In genomic region chr9:88872171-88872946, GRCh38 we compare ENCODE assay signal across 27 cellular contexts.
DNase-seq lines count a peak whose midpoint lies in the region; ATAC-seq and TF ChIP-seq lines count a peak whose summit lies in the region.
"Had no signal": no experiment of that assay in that cellular context is flagged by ENCODE, and none has a peak within 500 bp of the region (broad histone marks: within the 10 kb centered on the region; RNA-seq: fewer than 3 reads in every experiment).

No MANE protein-coding gene starts in this region.

- peaks cover 5% of the 10 kb centered on the region for H3K9me3 ChIP-seq in endodermal cell (ENCODE audit: control insufficient read depth, low read length)
- peaks cover 0 to 9% of the 10 kb centered on the region in 2 donors for H3K9me3 ChIP-seq in right atrium auricular region
- H3K9me3 ChIP-seq in osteoblast (ENCODE audit: low read depth, low read length): no peaks in the 10 kb centered on the region
- no peaks in the 10 kb centered on the region for H3K9me3 ChIP-seq in esophagus muscularis mucosa
- H3K9me3 ChIP-seq: vagina had no signal

- CTCF ChIA-PET in activated CD8-positive, alpha-beta memory T cell treated with anti-CD3 and anti-CD28 coated beads, Interleukin-2, amount 10 ng/mL, durations not matched to agents 7 days and 5 days (lab: Charles Lee): no interaction called here

- H3K79me2 ChIP-seq in osteoblast (ENCODE audit: insufficient read depth, low read length): no peaks in the 10 kb centered on the region

- H3K4me1 ChIP-seq in endodermal cell (ENCODE audit: control insufficient read depth, insufficient read depth, low read length) (no peaks in the 10 kb centered on the region), right atrium auricular region (peaks cover 0 to 23% of the 10 kb centered on the region in 2 donors), osteoblast (ENCODE audit: insufficient read depth, low read length) (no peaks in the 10 kb centered on the region), esophagus muscularis mucosa (peaks cover 8 to 16% (median 14%) of the 10 kb centered on the region in 4 donors)
- H3K4me1 ChIP-seq: BLaER1 treated with 17β-estradiol and CSF1 and Interleukin-3, amounts not matched to agents 10 nM and 100 nM had no signal

- H3K9ac ChIP-seq in endodermal cell (ENCODE audit: extremely low read depth, low read length, poor library complexity, severe bottlenecking): no peak overlapping the region
- H3K9ac ChIP-seq: BLaER1 treated with 17β-estradiol and CSF1 and Interleukin-3, amounts not matched to agents 10 nM and 100 nM had no signal

- H3K27me3 Mint-ChIP-seq in endodermal cell (ENCODE audit: insufficient read depth): no peaks in the 10 kb centered on the region
- peaks cover 13% of the 10 kb centered on the region for H3K27me3 Mint-ChIP-seq in activated CD8-positive, alpha-beta memory T cell treated with anti-CD3 and anti-CD28 coated beads, Interleukin-2, amount 10 ng/mL, durations not matched to agents 7 days and 5 days

- H3K9me3 Mint-ChIP-seq in endodermal cell: peaks cover 12% of the 10 kb centered on the region
- H3K9me3 Mint-ChIP-seq in activated CD8-positive, alpha-beta memory T cell treated with anti-CD3 and anti-CD28 coated beads, Interleukin-2, amount 10 ng/mL, durations not matched to agents 7 days and 5 days (ENCODE audit: low read depth): peaks cover 3% of the 10 kb centered on the region

- ATAC-seq in activated CD8-positive, alpha-beta memory T cell treated with anti-CD3 and anti-CD28 coated beads, Interleukin-2, amount 10 ng/mL, durations not matched to agents 7 days and 5 days: no peak
- no peak for ATAC-seq in HG02884 (IDR thresholded peaks at IDR 0.05; ENCODE audit: unreplicated experiment)
- ATAC-seq: stimulated activated naive B cell treated with anti-CD40 and anti-IgM and Interleukin-4, amounts not matched to agents 10 μg/mL and 1 μg/mL and 100 μg/mL, for 72 hours had no signal

- TF ChIP-seq CTCF in endodermal cell (conservative IDR thresholded peaks at IDR 0.05): no peak
- TF ChIP-seq CTCF in right atrium auricular region (IDR thresholded peaks at IDR 0.05): no peak
- TF ChIP-seq CTCF in osteoblast (IDR thresholded peaks at IDR 0.05; ENCODE audit: extremely low read depth, low read depth, low read length): no peak
- TF ChIP-seq CTCF in esophagus muscularis mucosa (IDR thresholded peaks at IDR 0.05): no peak

- H3K27me3 ChIP-seq in endodermal cell (ENCODE audit: control insufficient read depth, insufficient read depth, low read length, poor library complexity, severe bottlenecking) (no peaks in the 10 kb centered on the region), right atrium auricular region (no peaks in the 10 kb centered on the region), osteoblast (ENCODE audit: insufficient read depth, low read length) (peaks cover under 1% of the 10 kb centered on the region), esophagus muscularis mucosa (no peaks in the 10 kb centered on the region)
- H3K27me3 ChIP-seq: vagina had no signal

- no peak overlapping the region for H3K27ac Mint-ChIP-seq in endodermal cell
- no peak overlapping the region for H3K27ac Mint-ChIP-seq in activated CD8-positive, alpha-beta memory T cell treated with anti-CD3 and anti-CD28 coated beads, Interleukin-2, amount 10 ng/mL, durations not matched to agents 7 days and 5 days
- H3K27ac Mint-ChIP-seq: stimulated activated naive B cell treated with anti-CD40 and anti-IgM and Interleukin-4, amounts not matched to agents 10 μg/mL and 1 μg/mL and 100 μg/mL, for 72 hours had no signal

- peaks cover 3% of the 10 kb centered on the region for H3K36me3 Mint-ChIP-seq in endodermal cell (ENCODE audit: low read depth)
- no peaks in the 10 kb centered on the region for H3K36me3 Mint-ChIP-seq in activated CD8-positive, alpha-beta memory T cell treated with anti-CD3 and anti-CD28 coated beads, Interleukin-2, amount 10 ng/mL, durations not matched to agents 7 days and 5 days

- no peak overlapping the region for H3K4me3 ChIP-seq in endodermal cell (ENCODE audit: low read length)
- H3K4me3 ChIP-seq in right atrium auricular region: no peak overlapping the region
- no peak overlapping the region for H3K4me3 ChIP-seq in osteoblast (ENCODE audit: insufficient read depth, low read length)
- H3K4me3 ChIP-seq in esophagus muscularis mucosa: no peak overlapping the region
- H3K4me3 ChIP-seq: BLaER1 treated with 17β-estradiol and CSF1 and Interleukin-3, amounts not matched to agents 10 nM and 100 nM; SK-N-MC; vagina had no signal

- H2AFZ ChIP-seq in osteoblast (ENCODE audit: low read length): no peak overlapping the region

- H3K4me3 Mint-ChIP-seq in endodermal cell: no peak overlapping the region
- no peak overlapping the region for H3K4me3 Mint-ChIP-seq in activated CD8-positive, alpha-beta memory T cell treated with anti-CD3 and anti-CD28 coated beads, Interleukin-2, amount 10 ng/mL, durations not matched to agents 7 days and 5 days
- H3K4me3 Mint-ChIP-seq: central memory CD8-positive, alpha-beta T cell; stimulated activated naive B cell treated with anti-CD40 and anti-IgM and Interleukin-4, amounts not matched to agents 10 μg/mL and 1 μg/mL and 100 μg/mL, for 72 hours had no signal

- no peak for TF ChIP-seq EP300 in esophagus muscularis mucosa (IDR thresholded peaks at IDR 0.05)

- no peaks in the 10 kb centered on the region for H3K36me3 ChIP-seq in endodermal cell (ENCODE audit: control insufficient read depth, insufficient read depth, low read length)
- H3K36me3 ChIP-seq in right atrium auricular region: no peaks in the 10 kb centered on the region
- H3K36me3 ChIP-seq in osteoblast (ENCODE audit: insufficient read depth, low read length): no peaks in the 10 kb centered on the region
- no peaks in the 10 kb centered on the region for H3K36me3 ChIP-seq in esophagus muscularis mucosa
- H3K36me3 ChIP-seq: BLaER1 treated with 17β-estradiol and CSF1 and Interleukin-3, amounts not matched to agents 10 nM and 100 nM; vagina had no signal

- peak overlapping the region; percentile 77 for H3K27ac ChIP-seq in endodermal cell (ENCODE audit: low read depth, low read length)
- H3K27ac ChIP-seq in right atrium auricular region: peak overlapping the region; percentile 39 to 74
- no peak overlapping the region for H3K27ac ChIP-seq in osteoblast (ENCODE audit: low read depth, low read length)
- peak overlapping the region in 2 of 4 donors; percentile 32 to 33 for H3K27ac ChIP-seq in esophagus muscularis mucosa (replicated peaks in 1 of 4)
- H3K27ac ChIP-seq: BLaER1 treated with 17β-estradiol and CSF1 and Interleukin-3, amounts not matched to agents 10 nM and 100 nM; SK-N-MC; vagina had no signal

- no peaks in the 10 kb centered on the region for H3K4me1 Mint-ChIP-seq in endodermal cell
- H3K4me1 Mint-ChIP-seq in activated CD8-positive, alpha-beta memory T cell treated with anti-CD3 and anti-CD28 coated beads, Interleukin-2, amount 10 ng/mL, durations not matched to agents 7 days and 5 days: no peaks in the 10 kb centered on the region
- H3K4me1 Mint-ChIP-seq: central memory CD8-positive, alpha-beta T cell had no signal

- DNase-seq in EH (ENCODE audit: low read depth): peak; percentile 39
- no peak for DNase-seq in endodermal cell
- DNase-seq in right atrium auricular region (ENCODE audit: low spot score): no peak
- peak; percentile 4 for DNase-seq in osteoblast (ENCODE audit: insufficient read length, low spot score, missing footprints)
- DNase-seq in activated CD8-positive, alpha-beta memory T cell treated with anti-CD3 and anti-CD28 coated beads, Interleukin-2, amount 10 ng/mL, durations not matched to agents 7 days and 5 days: no peak
- no peak for DNase-seq in nucleus accumbens (lab: John Stamatoyannopoulos, UW)
- DNase-seq in esophagus muscularis mucosa (ENCODE audit: extremely low spot score): no peak
- DNase-seq: ACHN; activated CD4-positive, alpha-beta T cell treated with anti-CD3 and anti-CD28 coated beads for 48 hours; activated naive CD4-positive, alpha-beta T cell treated with Interleukin-2 at 50 U/mL for 16 hours; activated T-cell treated with anti-CD3 and anti-CD28 coated beads, Interleukin-2, amount 50 U/mL, for 48 hours; amniotic stem cell; foreskin fibroblast; hippocampal formation; NCI-H187; NCI-H524 treated with DMSO at 0.1 percent for 48 hours; occipital lobe; RPMI8226; stimulated activated CD4-positive, alpha-beta T cell treated with anti-CD3 and anti-CD28 coated beads, Interleukin-12 subunit alpha, Interleukin-12 subunit beta, amount 100 ng/mL, for 4 hours; stimulated activated CD4-positive, alpha-beta T cell treated with anti-CD3 and anti-CD28 coated beads, Interleukin-4, amount 100 ng/mL, for 24 hours; stimulated activated naive B cell treated with anti-CD40 and anti-IgM and Interleukin-4, amounts not matched to agents 10 μg/mL and 1 μg/mL and 100 μg/mL, for 72 hours; T-helper 2 cell had no signal

- H3K4me2 ChIP-seq in osteoblast (ENCODE audit: insufficient read depth, low read length): no peak overlapping the region
- H3K4me2 ChIP-seq: BLaER1 treated with 17β-estradiol and CSF1 and Interleukin-3, amounts not matched to agents 10 nM and 100 nM had no signal

- no peaks in the 10 kb centered on the region for H4K20me1 ChIP-seq in osteoblast (ENCODE audit: insufficient read depth, low read length)
- H4K20me1 ChIP-seq: BLaER1 treated with 17β-estradiol and CSF1 and Interleukin-3, amounts not matched to agents 10 nM and 100 nM had no signal

- TF ChIP-seq POLR2A in esophagus muscularis mucosa (IDR thresholded peaks at IDR 0.05; ENCODE audit: low read depth): no peak

- WGBS in endodermal cell (ENCODE audit: insufficient coverage in 1 of 2, insufficient read length in 1 of 2), 2 experiments: 90 to 97% methylated on average over 2 to 3 of the region's 3 CpGs
- 66% methylated on average over 3 of the region's 3 CpGs for WGBS in esophagus muscularis mucosa

- intact Hi-C loops in esophagus muscularis mucosa (cut with DNase I): no loop called here

Comparison
In these comparisons a context has a peak if more than half of its experiments do, and no peak if none do; other contexts are left out.
1. DNase-seq: peak in EH (single experiment) and osteoblast (single experiment); none in endodermal cell (single experiment), right atrium auricular region (single experiment), activated CD8-positive, alpha-beta memory T cell treated with anti-CD3 and anti-CD28 coated beads, Interleukin-2, amount 10 ng/mL, durations not matched to agents 7 days and 5 days (single experiment), nucleus accumbens (0 of 56) and esophagus muscularis mucosa (single experiment).